8 cellular contexts compared by ENCODE assay signal in the genomic region with DNA sequence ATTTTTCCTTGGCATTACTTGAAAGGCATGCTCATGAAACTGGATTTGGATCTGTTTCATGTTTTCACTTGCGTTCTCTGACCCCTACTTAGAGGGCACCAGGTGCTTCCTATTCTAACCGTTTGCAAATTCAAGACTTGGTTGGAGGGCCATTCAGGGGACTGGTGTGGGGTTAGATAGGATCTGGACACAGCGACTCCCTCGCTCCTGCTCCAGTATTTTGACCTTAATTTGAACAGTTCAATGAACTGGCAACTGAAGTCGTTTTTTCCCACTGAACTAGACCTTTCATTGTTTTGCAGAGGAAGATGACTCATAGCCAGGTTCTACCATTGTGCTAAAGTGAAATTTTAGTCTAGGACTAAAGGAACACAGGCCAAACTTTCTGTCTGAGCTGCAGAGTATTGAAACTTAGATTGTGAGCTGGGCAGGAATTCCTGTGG.
A peak's percentile ranks its signal among the peaks of the same experiment; 100 is the strongest.
DNase-seq lines count a peak whose midpoint lies in the region; ATAC-seq and TF ChIP-seq lines count a peak whose summit lies in the region.

No MANE protein-coding gene starts in this region.

- no peak overlapping the region for H2AFZ ChIP-seq in OCI-LY1 (ENCODE audit: low read length)

- no peak overlapping the region for H3K9ac ChIP-seq in OCI-LY1 (ENCODE audit: low read length)

- H3K79me2 ChIP-seq in OCI-LY1 (ENCODE audit: insufficient read depth, low read length), result no peaks in the 10 kb centered on the region

- H3K4me1 ChIP-seq in OCI-LY1 (ENCODE audit: insufficient read depth, low read length, severe bottlenecking), result peaks cover 49% of the 10 kb centered on the region

- H4K20me1 ChIP-seq in OCI-LY1 (ENCODE audit: insufficient read depth, low read length), result no peaks in the 10 kb centered on the region

- H3K27ac ChIP-seq in OCI-LY1 (ENCODE audit: low read depth, low read length, poor library complexity, severe bottlenecking) (peak overlapping the region; percentile 51), substantia nigra (ENCODE audit: low read depth, low read length, poor library complexity, severe bottlenecking) (no peak overlapping the region)

- TF ChIP-seq POLR2A in erythroblast (IDR thresholded peaks at IDR 0.05; ENCODE audit: low read length), result no peak

- H3K4me2 ChIP-seq in OCI-LY1 (ENCODE audit: low read length), result peak overlapping the region; percentile 44

- H3K9me3 ChIP-seq in OCI-LY1 (ENCODE audit: low read length), result no peaks in the 10 kb centered on the region

- ATAC-seq in omental fat pad (ENCODE audit: low FRiP score), result peak; percentile 43
- no peak for ATAC-seq in GM19328 (IDR thresholded peaks at IDR 0.05; ENCODE audit: unreplicated experiment)

- no peak for TF ChIP-seq CTCF in OCI-LY1 (IDR thresholded peaks at IDR 0.05; ENCODE audit: low read length)
- TF ChIP-seq CTCF in omental fat pad (IDR thresholded peaks at IDR 0.05), result no peak

- no peaks in the 10 kb centered on the region for H3F3A ChIP-seq in OCI-LY1 (ENCODE audit: insufficient read depth, low read length)

- no peaks in the 10 kb centered on the region for H3K9me2 ChIP-seq in OCI-LY1 (ENCODE audit: low read depth, low read length)

- peak; percentile 51 for DNase-seq in EH (ENCODE audit: low read depth)
- peak; percentile 10 for DNase-seq in H4 (ENCODE audit: low spot score)
- DNase-seq in dermis microvascular lymphatic vessel endothelial cell (ENCODE audit: low read depth in 2 of 2), result peak; percentile 100
- no peak for DNase-seq in omental fat pad (ENCODE audit: low spot score)
- no peak for DNase-seq in substantia nigra (lab: John Stamatoyannopoulos, UW)
- DNase-seq in erythroblast (lab: John Stamatoyannopoulos, UW), result no peak

- no peaks in the 10 kb centered on the region for H3K36me3 ChIP-seq in OCI-LY1 (ENCODE audit: insufficient read depth, low read length)

- H3K27me3 ChIP-seq in OCI-LY1 (ENCODE audit: insufficient read depth, low read length), result no peaks in the 10 kb centered on the region

- H3K4me3 ChIP-seq in OCI-LY1 (ENCODE audit: low read depth, low read length, poor library complexity, severe bottlenecking), result peak overlapping the region; percentile 25

Comparison
In these comparisons a context has a peak if more than half of its experiments do, and no peak if none do; other contexts are left out.
1. DNase-seq: peak in EH (single experiment), H4 (single experiment) and dermis microvascular lymphatic vessel endothelial cell (2 of 2); none in omental fat pad (single experiment), substantia nigra (0 of 49) and erythroblast (0 of 2).